Comparison of ENCODE assay signal across 9 cellular contexts in genomic region chr1:28449904-28450303, GRCh38. TPM values are rescaled to one million over a fixed set of nuclear protein-coding genes. Genes with fewer than 3 reads are reported as not detected.
DNase-seq lines count a peak whose midpoint lies in the region; ATAC-seq and TF ChIP-seq lines count a peak whose summit lies in the region.
"Had no signal": no experiment of that assay in that cellular context is flagged by ENCODE, and none has a peak within 500 bp of the region (broad histone marks: within the 10 kb centered on the region; RNA-seq: fewer than 3 reads in every experiment).

No MANE protein-coding gene starts in this region.

- H3K36me3 Mint-ChIP-seq in activated T-helper 17 cell treated with anti-CD3 and anti-CD28 coated beads, Interleukin-2, amount 50 U/mL, for 72 hours (ENCODE audit: low read depth): no peaks in the 10 kb centered on the region
- peaks cover 7% of the 10 kb centered on the region for H3K36me3 Mint-ChIP-seq in mesothelial cell of epicardium

- peak overlapping the region; percentile 35 for H3K4me3 Mint-ChIP-seq in activated T-helper 17 cell treated with anti-CD3 and anti-CD28 coated beads, Interleukin-2, amount 50 U/mL, for 72 hours
- H3K4me3 Mint-ChIP-seq in mesothelial cell of epicardium: no peak overlapping the region

- H3K9me3 Mint-ChIP-seq in activated T-helper 17 cell treated with anti-CD3 and anti-CD28 coated beads, Interleukin-2, amount 50 U/mL, for 72 hours: no peaks in the 10 kb centered on the region
- H3K9me3 Mint-ChIP-seq in mesothelial cell of epicardium: no peaks in the 10 kb centered on the region

- peak; percentile 44 for ATAC-seq in HG03432 (IDR thresholded peaks at IDR 0.05; ENCODE audit: unreplicated experiment)
- ATAC-seq in activated T-helper 17 cell treated with anti-CD3 and anti-CD28 coated beads, Interleukin-2, amount 50 U/mL, for 72 hours (replicated peaks): peak; percentile 99
- no peak for ATAC-seq in GM21528 (IDR thresholded peaks at IDR 0.05; ENCODE audit: low FRiP score, unreplicated experiment)

- H3K27ac Mint-ChIP-seq in activated T-helper 17 cell treated with anti-CD3 and anti-CD28 coated beads, Interleukin-2, amount 50 U/mL, for 72 hours: peak overlapping the region; percentile 74
- H3K27ac Mint-ChIP-seq in mesothelial cell of epicardium: peak overlapping the region; percentile 56

- DNase-seq in EL (peak; percentile 39), mesothelial cell of epicardium (ENCODE audit: low spot score in 2 of 2, unreplicated experiment in 2 of 2) (no peak), nucleus accumbens (lab: John Stamatoyannopoulos, UW) (no peak), NCI-H748 (lab: John Stamatoyannopoulos, UW; ENCODE audit: unreplicated experiment) (no peak), islet precursor cell (no peak)
- DNase-seq: NCI-H2029 had no signal

- H3K4me1 Mint-ChIP-seq in activated T-helper 17 cell treated with anti-CD3 and anti-CD28 coated beads, Interleukin-2, amount 50 U/mL, for 72 hours: peaks cover 12% of the 10 kb centered on the region
- no peaks in the 10 kb centered on the region for H3K4me1 Mint-ChIP-seq in mesothelial cell of epicardium

- no peak for TF ChIP-seq CTCF in mesothelial cell of epicardium (IDR thresholded peaks at IDR 0.05; ENCODE audit: unreplicated experiment)

- no peaks in the 10 kb centered on the region for H3K27me3 Mint-ChIP-seq in activated T-helper 17 cell treated with anti-CD3 and anti-CD28 coated beads, Interleukin-2, amount 50 U/mL, for 72 hours
- no peaks in the 10 kb centered on the region for H3K27me3 Mint-ChIP-seq in mesothelial cell of epicardium (ENCODE audit: low read depth)

RNA-seq across cellular contexts. Expression of gene RCC1, which starts 55.9 kb away (rescaled TPM):
- total RNA-seq in activated T-helper 17 cell treated with anti-CD3 and anti-CD28 coated beads, Interleukin-2, amount 50 U/mL, for 72 hours: 100 to 1,000 TPM in 1 of 2 donors, 10 to 100 TPM in 1; 58.6 to 116 TPM
- 30.6 to 33.7 TPM (median 31.9 TPM) in 3 replicates for total RNA-seq in mesothelial cell of epicardium
